In genomic region chr6:74741608-74742007, GRCh38 we compare ENCODE assay signal across 17 cellular contexts.
"Had no signal": no experiment of that assay in that cellular context is flagged by ENCODE, and none has a peak within 500 bp of the region (broad histone marks: within the 10 kb centered on the region; RNA-seq: fewer than 3 reads in every experiment).

No MANE protein-coding gene starts in this region.

- H3K4me3 ChIP-seq: adrenal gland, cardiac muscle cell, colonic mucosa, upper lobe of left lung had no signal

- H3K27ac ChIP-seq: adrenal gland, cardiac muscle cell, colonic mucosa, upper lobe of left lung had no signal

- H3K36me3 ChIP-seq: adrenal gland, cardiac muscle cell, colonic mucosa, upper lobe of left lung had no signal

- H3K27me3 ChIP-seq: adrenal gland, cardiac muscle cell, colonic mucosa, upper lobe of left lung had no signal

- H3K9me3 ChIP-seq: colonic mucosa had no signal

- DNase-seq: activated CD4-positive, alpha-beta T cell treated with anti-CD3 and anti-CD28 coated beads for 48 hours; activated CD8-positive, alpha-beta T cell treated with anti-CD3 and anti-CD28 coated beads for 36 hours; activated effector memory CD4-positive, alpha-beta T cell treated with Interleukin-2 at 50 U/mL for 16 hours; activated T-cell treated with anti-CD3 and anti-CD28 coated beads, Interleukin-2, amount 50 U/mL, for 4 hours; adrenal gland; colonic mucosa; hypothalamus; immature natural killer cell; left cardiac atrium; mammary epithelial cell; naive thymus-derived CD4-positive, alpha-beta T cell; stimulated activated naive CD8-positive, alpha-beta T cell treated with anti-CD3 and anti-CD28 coated beads, Interleukin-15, amount 100 ng/mL, for 72 hours; T-helper 17 cell; upper lobe of left lung had no signal

- ATAC-seq: activated CD8-positive, alpha-beta T cell treated with anti-CD3 and anti-CD28 coated beads for 36 hours; activated T-cell treated with anti-CD3 and anti-CD28 coated beads, Interleukin-2, amount 50 U/mL, for 4 hours; esophagus mucosa; naive thymus-derived CD4-positive, alpha-beta T cell; right cardiac atrium; stimulated activated naive CD8-positive, alpha-beta T cell treated with anti-CD3 and anti-CD28 coated beads, Interleukin-15, amount 100 ng/mL, for 72 hours; T-helper 17 cell had no signal

- H3K4me1 ChIP-seq: adrenal gland, colonic mucosa, upper lobe of left lung had no signal
